Comparison of ENCODE assay signal across 17 cellular contexts in genomic region chr9:76206821-76207220, GRCh38.
DNase-seq lines count a peak whose midpoint lies in the region; ATAC-seq and TF ChIP-seq lines count a peak whose summit lies in the region.
"Had no signal": no experiment of that assay in that cellular context is flagged by ENCODE, and none has a peak within 500 bp of the region (broad histone marks: within the 10 kb centered on the region; RNA-seq: fewer than 3 reads in every experiment).

No MANE protein-coding gene starts in this region.

- no peak overlapping the region for H3K18ac ChIP-seq in H9 (ENCODE audit: insufficient read length, low read depth, low read length)
- no peak overlapping the region for H3K18ac ChIP-seq in neuronal stem cell (ENCODE audit: low read length)

- H2BK20ac ChIP-seq in H9 (ENCODE audit: low read depth, low read length, poor library complexity, severe bottlenecking) = no peak overlapping the region

- no peak overlapping the region for H4K91ac ChIP-seq in H9 (ENCODE audit: insufficient read length, low read depth, low read length)
- no peak overlapping the region for H4K91ac ChIP-seq in neuronal stem cell (ENCODE audit: low read depth, low read length, poor library complexity)

- no peaks in the 10 kb centered on the region for H3K23me2 ChIP-seq in H9 (ENCODE audit: insufficient read length, low read depth, low read length, poor library complexity, severe bottlenecking)

- H4K8ac ChIP-seq in H9 (replicated peaks; ENCODE audit: insufficient read length, low read depth, low read length) (no peak overlapping the region), neuronal stem cell (ENCODE audit: low read depth, low read length) (no peak overlapping the region)

- no peak for TF ChIP-seq CTCF in H9 (conservative IDR thresholded peaks at IDR 0.05)
- no peak for TF ChIP-seq CTCF in WTC11 (IDR thresholded peaks at IDR 0.05)
- no peak for TF ChIP-seq CTCF in testis (IDR thresholded peaks at IDR 0.05)

- H3K79me1 ChIP-seq in H9 (ENCODE audit: insufficient read depth, low read depth, low read length, poor library complexity, severe bottlenecking) = no peaks in the 10 kb centered on the region
- H3K79me1 ChIP-seq in neuronal stem cell (ENCODE audit: low read depth, low read length) = no peaks in the 10 kb centered on the region

- POLR2A ChIA-PET in WTC11 (lab: Charles Lee) = interaction anchor here (0.5 kb wide), 1 partner anchor 338 kb away, joined by 3 read pairs; no protein-coding TSS in a partner anchor

- no peak overlapping the region for H3K56ac ChIP-seq in H9 (ENCODE audit: insufficient read length, low read depth, low read length)

- H2AFZ ChIP-seq in H9 (ENCODE audit: low read length) (no peak overlapping the region), neuronal stem cell (ENCODE audit: low read length) (peak overlapping the region; percentile 25)

- H2BK120ac ChIP-seq in H9 (ENCODE audit: low read depth, low read length, poor library complexity, severe bottlenecking) = no peak overlapping the region
- no peak overlapping the region for H2BK120ac ChIP-seq in neuronal stem cell (ENCODE audit: low read depth, low read length)

- peak overlapping the region in 2 of 3 experiments; percentile 30 to 63; a peak in 2 of 7 replicates for H3K27ac Mint-ChIP-seq in H9
- peak overlapping the region; percentile 31; the same call in 1 of the 2 replicates for H3K27ac Mint-ChIP-seq in WTC11
- H3K27ac Mint-ChIP-seq: CD4-positive, CD25-positive, alpha-beta regulatory T cell had no signal

- no peak overlapping the region for H2AK5ac ChIP-seq in H9 (ENCODE audit: insufficient read length, low read length)
- H2AK5ac ChIP-seq in neuronal stem cell (ENCODE audit: low read depth, low read length) = no peak overlapping the region

- CTCF ChIA-PET in WTC11 (lab: Charles Lee) = interaction anchor here (1.3 kb wide), 2 partner anchors 11 to 497 kb away, joined by 3 read pairs; no protein-coding TSS in a partner anchor

- H3K27me3 Mint-ChIP-seq in H9 (ENCODE audit: low read depth) (no peaks in the 10 kb centered on the region), WTC11 (ENCODE audit: low read depth) (no peaks in the 10 kb centered on the region; the same call in 1 of the 2 replicates)

- DNase-seq in H9 (no peak), WTC11 (ENCODE audit: low spot score) (no peak), iPS-NIHi7 (ENCODE audit: extremely low spot score) (peak; percentile 20), neuronal stem cell (ENCODE audit: low spot score) (no peak), testis (no peak), NCI-H1092 treated with DMSO at 0.1 percent for 48 hours (lab: John Stamatoyannopoulos, UW) (no peak), NCI-H2081 (lab: John Stamatoyannopoulos, UW) (no peak)
- DNase-seq in stimulated activated CD4-positive, alpha-beta T cell treated with anti-CD3 and anti-CD28 coated beads, Interleukin-2, amount 100 ng/mL, for 48 hours = no peak
- DNase-seq: BE2C; CD4-positive, CD25-positive, alpha-beta regulatory T cell; COR-L47; GDM1; HCEC 1CT; NCI-H1694 treated with DMSO at 0.1 percent for 48 hours; NCI-H2107; NCI-H2227 treated with DMSO at 0.1 percent for 48 hours had no signal

- no peaks in the 10 kb centered on the region for H4K20me1 ChIP-seq in H9 (ENCODE audit: control insufficient read depth, insufficient read depth, insufficient read length)

- intact Hi-C loops in testis (cut with DNase I; ENCODE audit: low total_unique reads) = no loop called here

- H3K4me1 Mint-ChIP-seq in H9 (peaks cover 13% of the 10 kb centered on the region in 2 experiments), WTC11 (peaks cover 16% of the 10 kb centered on the region)
- H3K4me1 Mint-ChIP-seq: CD4-positive, CD25-positive, alpha-beta regulatory T cell had no signal

- no peaks in the 10 kb centered on the region; the same call in 1 of the 2 replicates for H3K4me1 ChIP-seq in H9 (ENCODE audit: insufficient read depth, low read length)
- H3K4me1 ChIP-seq in neuronal stem cell (ENCODE audit: control insufficient read depth in 2 of 2, insufficient read depth in 1 of 2, low read depth in 1 of 2, low read length in 2 of 2) = peaks cover 3 to 8% of the 10 kb centered on the region in 2 donors
- H3K4me1 ChIP-seq in testis = peaks cover 3% of the 10 kb centered on the region
- H3K4me1 ChIP-seq: BE2C, SJSA1 had no signal

- no CpG with 5 or more reads among the region's 1 CpG for WGBS in H9 (ENCODE audit: extremely low coverage, insufficient read length, low lambda C conversion rate)
- WGBS in neuronal stem cell (ENCODE audit: extremely low coverage in 2 of 2, insufficient read length in 2 of 2, insufficient replicate concordance in 1 of 2), 2 donors = no CpG with 5 or more reads among the region's 1 CpG
- WGBS in testis, 2 donors = 48 to 63% methylated on average over 1 of the region's 1 CpG

- H3K23ac ChIP-seq in H9 (ENCODE audit: insufficient read length, low read depth, low read length) (no peak overlapping the region), neuronal stem cell (ENCODE audit: low read depth, low read length, poor library complexity) (no peak overlapping the region)

- H3K36me3 ChIP-seq in neuronal stem cell (replicated peaks in 1 of 2; ENCODE audit: control insufficient read depth in 2 of 2, insufficient read depth in 2 of 2, low read length in 2 of 2) = no peaks in the 10 kb centered on the region
- no peaks in the 10 kb centered on the region for H3K36me3 ChIP-seq in testis (ENCODE audit: low read depth, missing control alignments)
- H3K36me3 ChIP-seq: BE2C, SJSA1 had no signal

- peak; percentile 85 for ATAC-seq in WTC11

- H3K4me2 ChIP-seq in H9 (ENCODE audit: insufficient read depth, insufficient read length, low read length) = no peak overlapping the region
- no peak overlapping the region for H3K4me2 ChIP-seq in neuronal stem cell (ENCODE audit: insufficient read depth, low read length, poor library complexity, severe bottlenecking)

- no peak overlapping the region for H2BK15ac ChIP-seq in H9 (ENCODE audit: low read depth, low read length)
- no peak overlapping the region for H2BK15ac ChIP-seq in neuronal stem cell (ENCODE audit: low read length)

- H3K4me3 ChIP-seq in neuronal stem cell (ENCODE audit: low read length in 2 of 2) = no peak overlapping the region
- H3K4me3 ChIP-seq in testis = no peak overlapping the region
- H3K4me3 ChIP-seq: SJSA1 had no signal

- H3K4ac ChIP-seq in H9 (ENCODE audit: low read depth, low read length) (no peak overlapping the region), neuronal stem cell (ENCODE audit: low read length) (no peak overlapping the region)

- H2BK5ac ChIP-seq in H9 (ENCODE audit: insufficient read length, low read length) (no peak overlapping the region), neuronal stem cell (ENCODE audit: low read length) (no peak overlapping the region)

- H3K27ac ChIP-seq in H9 (ENCODE audit: insufficient read length, low read depth, low read length) (no peak overlapping the region), neuronal stem cell (replicated peaks; ENCODE audit: low read length) (no peak overlapping the region), testis (no peak overlapping the region)
- H3K27ac ChIP-seq: SJSA1 had no signal

- H3K9ac ChIP-seq in H9 (ENCODE audit: extremely low read depth, insufficient read length, low read length) (no peak overlapping the region), neuronal stem cell (ENCODE audit: low read depth, low read length, poor library complexity) (no peak overlapping the region)

- no peaks in the 10 kb centered on the region for H3K79me2 ChIP-seq in H9 (ENCODE audit: insufficient read depth, low read length)

- H4K5ac ChIP-seq in H9 (ENCODE audit: insufficient read length, low read depth, low read length) = no peak overlapping the region

- no peak for TF ChIP-seq POLR2A in testis (IDR thresholded peaks at IDR 0.05)

- H3K4me3 Mint-ChIP-seq in H9 (no peak overlapping the region), WTC11 (no peak overlapping the region)
- H3K4me3 Mint-ChIP-seq: CD4-positive, CD25-positive, alpha-beta regulatory T cell had no signal

- H3K9me3 Mint-ChIP-seq in H9 = 0 out of 5 replicates have a peak, but pooled peaks cover 0 to 2% of the 10 kb centered on the region in 2 experiments
- H3K9me3 Mint-ChIP-seq in WTC11 = 0 out of 2 replicates have a peak, but pooled peaks cover 8% of the 10 kb centered on the region

- H2BK12ac ChIP-seq in H9 (ENCODE audit: insufficient read length, low read depth, low read length) (no peak overlapping the region), neuronal stem cell (ENCODE audit: low read length) (no peak overlapping the region)

- no peak overlapping the region for H3T11ph ChIP-seq in H9 (ENCODE audit: low read length)

- H3K36me3 Mint-ChIP-seq in H9 (ENCODE audit: insufficient read depth in 1 of 3, low read depth in 3 of 3) (no peaks in the 10 kb centered on the region), WTC11 (no peaks in the 10 kb centered on the region)
- H3K36me3 Mint-ChIP-seq: CD4-positive, CD25-positive, alpha-beta regulatory T cell had no signal

- H3K9me3 ChIP-seq in H9 (ENCODE audit: control insufficient read depth, low read depth, low read length) = no peaks in the 10 kb centered on the region
- peaks cover 0 to 2% of the 10 kb centered on the region in 2 donors for H3K9me3 ChIP-seq in neuronal stem cell (replicated peaks in 1 of 2; ENCODE audit: control insufficient read depth in 2 of 2, insufficient read depth in 1 of 2, low read depth in 1 of 2, low read length in 2 of 2)
- no peaks in the 10 kb centered on the region for H3K9me3 ChIP-seq in testis
- H3K9me3 ChIP-seq: BE2C, SJSA1 had no signal

- H3K27me3 ChIP-seq in H9 (ENCODE audit: insufficient read depth, low read length) = no peaks in the 10 kb centered on the region
- no peaks in the 10 kb centered on the region for H3K27me3 ChIP-seq in neuronal stem cell (ENCODE audit: control insufficient read depth in 3 of 3, insufficient read depth in 3 of 3, low read depth in 1 of 3, low read length in 3 of 3)
- no peaks in the 10 kb centered on the region for H3K27me3 ChIP-seq in testis
- H3K27me3 ChIP-seq: BE2C, SJSA1 had no signal

- H3K14ac ChIP-seq in H9 (ENCODE audit: insufficient read depth, low read length) (no peak overlapping the region), neuronal stem cell (ENCODE audit: low read length) (no peak overlapping the region)

TF ChIP-seq in WTC11, 78 proteins besides CTCF, POLR2A, EP300 and RAD21:
- TF ChIP-seq MLX (CRISPR knock-in tag; IDR thresholded peaks at IDR 0.05) = no peak
- no peak for TF ChIP-seq ZNF232 (CRISPR knock-in tag; IDR thresholded peaks at IDR 0.05)
- TF ChIP-seq CBFB (CRISPR knock-in tag; IDR thresholded peaks at IDR 0.05; ENCODE audit: low read depth) = no peak
- TF ChIP-seq TEAD1 (CRISPR knock-in tag; IDR thresholded peaks at IDR 0.05) = peak; percentile 47; the same call in 1 of the 2 replicates
- no peak for TF ChIP-seq JUN (CRISPR knock-in tag; IDR thresholded peaks at IDR 0.05)
